Comparison of ENCODE assay signal across 8 cellular contexts in genomic region chr15:73991726-73992593, GRCh38. TPM values are rescaled to one million over a fixed set of nuclear protein-coding genes. Genes with fewer than 3 reads are reported as not detected.
DNase-seq lines count a peak whose midpoint lies in the region; ATAC-seq and TF ChIP-seq lines count a peak whose summit lies in the region.

TSS of gene STOML1 (minus strand) at chr15:73992295. CDS start at chr15:73992223, 72 bp downstream.

- ATAC-seq in thoracic aorta (ENCODE audit: insufficient number of reproducible peaks, low FRiP score, low read depth) = peak; percentile 52

- H3K4me1 ChIP-seq in thoracic aorta (ENCODE audit: control insufficient read depth in 1 of 2, low read depth in 2 of 2) = peaks cover 45 to 73% of the 10 kb centered on the region in 2 donors

- H3K4me3 ChIP-seq in GM12864 (ENCODE audit: low read depth, low read length) (peak within 1 kb of the TSS; percentile 65), thoracic aorta (peak within 1 kb of the TSS; percentile 71)

- TF ChIP-seq CTCF in GM12864 (IDR thresholded peaks at IDR 0.05; ENCODE audit: low read depth, low read length, missing control alignments) = peak; percentile 87
- TF ChIP-seq CTCF in HFFc6 (IDR thresholded peaks at IDR 0.05) = peak; percentile 91
- TF ChIP-seq CTCF in osteocyte (IDR thresholded peaks at IDR 0.05) = peak; percentile 94
- peak; percentile 94 for TF ChIP-seq CTCF in thoracic aorta (IDR thresholded peaks at IDR 0.05)

- H3K9me3 Mint-ChIP-seq in HFFc6 (no peaks in the 10 kb centered on the region), osteocyte (ENCODE audit: unreplicated experiment) (no peaks in the 10 kb centered on the region)
- H3K9me3 Mint-ChIP-seq in activated naive CD8-positive, alpha-beta T cell (ENCODE audit: low read depth) = no peaks in the 10 kb centered on the region

- no peaks in the 10 kb centered on the region for H3K9me3 ChIP-seq in thoracic aorta

- H3K4me1 Mint-ChIP-seq in HFFc6 (ENCODE audit: low read depth) (peaks cover 75% of the 10 kb centered on the region), osteocyte (ENCODE audit: unreplicated experiment) (peaks cover 73% of the 10 kb centered on the region)
- H3K4me1 Mint-ChIP-seq in activated naive CD8-positive, alpha-beta T cell (ENCODE audit: low read depth) = peaks cover 41% of the 10 kb centered on the region

- peak; percentile 82 for DNase-seq in GM12864 (ENCODE audit: low read depth)
- DNase-seq in HFFc6 = peak; percentile 88
- DNase-seq in NAMALWA (ENCODE audit: low spot score) = peak; percentile 95
- DNase-seq in SKM-1 treated with dmso at 0.1 percent for 144 hours (lab: John Stamatoyannopoulos, UW; ENCODE audit: unreplicated experiment) = peak; percentile 89
- DNase-seq in head of caudate nucleus = peak; percentile 66 to 96 (median 92)
- DNase-seq in osteocyte (ENCODE audit: extremely low spot score, unreplicated experiment) = peak; percentile 98
- peak; percentile 61 for DNase-seq in thoracic aorta (ENCODE audit: low spot score)

- peak within 1 kb of the TSS; percentile 65 to 67 for H3K27ac ChIP-seq in thoracic aorta

- H3K27me3 ChIP-seq in thoracic aorta (replicated peaks; ENCODE audit: insufficient read depth) = no peaks in the 10 kb centered on the region

- H3K27me3 Mint-ChIP-seq in HFFc6 (ENCODE audit: insufficient read depth) = no peaks in the 10 kb centered on the region; the same call in 1 of the 2 replicates
- H3K27me3 Mint-ChIP-seq in activated naive CD8-positive, alpha-beta T cell = no peaks in the 10 kb centered on the region
- H3K27me3 Mint-ChIP-seq in osteocyte (ENCODE audit: unreplicated experiment) = no peaks in the 10 kb centered on the region

- intact Hi-C loops in head of caudate nucleus (cut with DNase I) = loop anchor here (5.0 kb wide), 1 partner anchor 625 kb away; the partner anchor contains the start of gene CLK3

- H3K4me3 Mint-ChIP-seq in HFFc6 (peak within 1 kb of the TSS; percentile 89), osteocyte (ENCODE audit: unreplicated experiment) (peak within 1 kb of the TSS; percentile 82)
- peak within 1 kb of the TSS; percentile 83 for H3K4me3 Mint-ChIP-seq in activated naive CD8-positive, alpha-beta T cell

- H3K36me3 Mint-ChIP-seq in HFFc6 (ENCODE audit: low read depth) (peaks cover 7% of the 10 kb centered on the region; the same call in 1 of the 2 replicates), osteocyte (ENCODE audit: unreplicated experiment) (no peaks in the 10 kb centered on the region)
- peaks cover 2% of the 10 kb centered on the region for H3K36me3 Mint-ChIP-seq in activated naive CD8-positive, alpha-beta T cell

- H3K27ac Mint-ChIP-seq in HFFc6 (peak within 1 kb of the TSS; percentile 71), osteocyte (ENCODE audit: unreplicated experiment) (peak within 1 kb of the TSS; percentile 72)
- peak within 1 kb of the TSS; percentile 75 for H3K27ac Mint-ChIP-seq in activated naive CD8-positive, alpha-beta T cell

- H3K36me3 ChIP-seq in thoracic aorta = peaks cover 4% of the 10 kb centered on the region

RNA-seq across cellular contexts. Expression of gene STOML1, which starts in this region (rescaled TPM):
- 10 to 100 TPM; 21.4 to 30.6 (median 24.7) TPM for total RNA-seq in HFFc6 (2021; fragmentation: NEBNext Ultra II Directional; extraction: Animal tissue kit (Norgen Biotek cat#: 25700))
- total RNA-seq in osteocyte = 17.1 and 18.3 TPM in 2 replicates
- total RNA-seq in thoracic aorta = 10 to 100 TPM; 23.6 to 37.9 TPM

Comparison
In these comparisons a context has a peak if more than half of its experiments do, and no peak if none do; other contexts are left out.
1. Peak in every context shown above with its lines: DNase-seq, ATAC-seq, H3K4me3 ChIP-seq and H3K27ac ChIP-seq.